9 cellular contexts compared by ENCODE assay signal in genomic region chr17:29154516-29155234, GRCh38. TPM values are rescaled to one million over a fixed set of nuclear protein-coding genes. Genes with fewer than 3 reads are reported as not detected.
DNase-seq lines count a peak whose midpoint lies in the region; ATAC-seq and TF ChIP-seq lines count a peak whose summit lies in the region.
"Had no signal": no experiment of that assay in that cellular context is flagged by ENCODE, and none has a peak within 500 bp of the region (broad histone marks: within the 10 kb centered on the region; RNA-seq: fewer than 3 reads in every experiment).

No MANE protein-coding gene starts in this region.

- peak; percentile 45 for DNase-seq in activated naive CD4-positive, alpha-beta T cell treated with anti-CD3 and anti-CD28 coated beads for 36 hours
- no peak for DNase-seq in activated naive CD4-positive, alpha-beta T cell treated with anti-CD3 and anti-CD28 coated beads, Interleukin-2, amount 50 U/mL, for 16 hours
- no peak for DNase-seq in central memory CD8-positive, alpha-beta T cell (ENCODE audit: low spot score in 2 of 2)
- DNase-seq in uterus, result no peak
- DNase-seq: DMS153 had no signal

- H3K4me1 ChIP-seq in mucosa of rectum (ENCODE audit: control insufficient read depth in 2 of 2, insufficient read depth in 2 of 2, low read length in 2 of 2) (peaks cover 31 to 39% of the 10 kb centered on the region in 2 donors), uterus (peaks cover 0 to 29% of the 10 kb centered on the region in 2 donors)

- CTCF ChIA-PET in activated naive CD4-positive, alpha-beta T cell treated with anti-CD3 and anti-CD28 coated beads for 36 hours (lab: Charles Lee), result interaction anchor here (0.9 to 1.5 kb wide), 6 partner anchors 9 to 65 kb away, joined by 3 to 7 read pairs (median 4); partner anchors contain the start of gene MYO18A

- H3K27me3 ChIP-seq in mucosa of rectum (ENCODE audit: control insufficient read depth in 2 of 2, insufficient read depth in 2 of 2, low read length in 2 of 2) (no peaks in the 10 kb centered on the region), uterus (no peaks in the 10 kb centered on the region)

- H3K4me1 Mint-ChIP-seq in activated naive CD4-positive, alpha-beta T cell treated with anti-CD3 and anti-CD28 coated beads for 36 hours (ENCODE audit: low read depth), result peaks cover 21% of the 10 kb centered on the region
- H3K4me1 Mint-ChIP-seq in central memory CD8-positive, alpha-beta T cell, result peaks cover 28% of the 10 kb centered on the region

- intact Hi-C loops in activated naive CD4-positive, alpha-beta T cell treated with anti-CD3 and anti-CD28 coated beads for 36 hours (cut with micrococcal nuclease), result no loop called here
- intact Hi-C loops in uterus (cut with DNase I; ENCODE audit: low total_unique reads), result no loop called here

- H3K9me3 ChIP-seq in mucosa of rectum (ENCODE audit: control insufficient read depth in 2 of 2, low read length in 2 of 2) (no peaks in the 10 kb centered on the region), uterus (no peaks in the 10 kb centered on the region)

- H3K27ac Mint-ChIP-seq in activated naive CD4-positive, alpha-beta T cell treated with anti-CD3 and anti-CD28 coated beads for 36 hours, result peak overlapping the region; percentile 43
- H3K27ac Mint-ChIP-seq in central memory CD8-positive, alpha-beta T cell (ENCODE audit: low read depth), result peak overlapping the region; percentile 16

- no peak for TF ChIP-seq CTCF in uterus (IDR thresholded peaks at IDR 0.05)

- H3K4me3 ChIP-seq in mucosa of rectum (ENCODE audit: low read length in 2 of 2) (peak overlapping the region in 1 of 2 donors; percentile 9), uterus (no peak overlapping the region)

- H3K9me3 Mint-ChIP-seq in activated naive CD4-positive, alpha-beta T cell treated with anti-CD3 and anti-CD28 coated beads for 36 hours, result no peaks in the 10 kb centered on the region
- H3K9me3 Mint-ChIP-seq in central memory CD8-positive, alpha-beta T cell, result no peaks in the 10 kb centered on the region

- no peak overlapping the region for H3K4me3 Mint-ChIP-seq in activated naive CD4-positive, alpha-beta T cell treated with anti-CD3 and anti-CD28 coated beads for 36 hours
- peak overlapping the region; percentile 23 for H3K4me3 Mint-ChIP-seq in central memory CD8-positive, alpha-beta T cell

- no peak for TF ChIP-seq POLR2A in uterus (IDR thresholded peaks at IDR 0.05)

- peak; percentile 40 for ATAC-seq in central memory CD8-positive, alpha-beta T cell (replicated peaks; ENCODE audit: extremely low read depth, poor library complexity, severe bottlenecking)
- ATAC-seq in HG02571 (IDR thresholded peaks at IDR 0.05; ENCODE audit: unreplicated experiment) (no peak), HG02588 (IDR thresholded peaks at IDR 0.05; ENCODE audit: unreplicated experiment) (no peak), HG03025 (IDR thresholded peaks at IDR 0.05; ENCODE audit: low FRiP score, unreplicated experiment) (no peak)

- H3K36me3 Mint-ChIP-seq in activated naive CD4-positive, alpha-beta T cell treated with anti-CD3 and anti-CD28 coated beads for 36 hours (ENCODE audit: low read depth), result no peaks in the 10 kb centered on the region
- H3K36me3 Mint-ChIP-seq in central memory CD8-positive, alpha-beta T cell (ENCODE audit: insufficient read depth), result peaks cover 2% of the 10 kb centered on the region

- no peaks in the 10 kb centered on the region for H3K27me3 Mint-ChIP-seq in activated naive CD4-positive, alpha-beta T cell treated with anti-CD3 and anti-CD28 coated beads for 36 hours (ENCODE audit: low read depth)
- no peaks in the 10 kb centered on the region for H3K27me3 Mint-ChIP-seq in central memory CD8-positive, alpha-beta T cell

- H3K36me3 ChIP-seq in mucosa of rectum (ENCODE audit: control insufficient read depth in 2 of 2, insufficient read depth in 2 of 2, low read length in 2 of 2) (peaks cover 0 to 4% of the 10 kb centered on the region in 2 donors), uterus (no peaks in the 10 kb centered on the region)

- peak overlapping the region; percentile 29 to 41 for H3K9ac ChIP-seq in mucosa of rectum (ENCODE audit: low read depth in 1 of 2, low read length in 2 of 2)

- peak overlapping the region; percentile 76 to 83 for H3K27ac ChIP-seq in mucosa of rectum (ENCODE audit: low read depth in 2 of 2, low read length in 2 of 2)
- peak overlapping the region; percentile 63 to 73 for H3K27ac ChIP-seq in uterus

RNA-seq across cellular contexts. Expression of gene MYO18A, which starts 25.5 kb away (rescaled TPM):
- 10 to 100 TPM; 23.8 to 25.0 TPM for total RNA-seq in activated naive CD4-positive, alpha-beta T cell treated with anti-CD3 and anti-CD28 coated beads for 36 hours
- 100 to 1,000 TPM in 1 of 4 donors, 10 to 100 TPM in 3; 33.2 to 104 (median 59.3) TPM for total RNA-seq in uterus
